In genomic region chr5:173517648-173518047, GRCh38 we compare ENCODE assay signal across 27 cellular contexts.
"Had no signal": no experiment of that assay in that cellular context is flagged by ENCODE, and none has a peak within 500 bp of the region (broad histone marks: within the 10 kb centered on the region; RNA-seq: fewer than 3 reads in every experiment).

No MANE protein-coding gene starts in this region.

- H3K9me3 Mint-ChIP-seq: activated CD4-positive, alpha-beta memory T cell treated with anti-CD3 and anti-CD28 coated beads, Interleukin-2, amount 10 ng/mL, durations not matched to agents 7 days and 5 days; activated naive CD4-positive, alpha-beta T cell treated with anti-CD3 and anti-CD28 coated beads for 36 hours; activated T-helper 17 cell treated with anti-CD3 and anti-CD28 coated beads, Interleukin-2, amount 50 U/mL, for 72 hours had no signal

- H3K4me3 Mint-ChIP-seq: activated CD4-positive, alpha-beta memory T cell treated with anti-CD3 and anti-CD28 coated beads, Interleukin-2, amount 10 ng/mL, durations not matched to agents 7 days and 5 days; activated CD4-positive, alpha-beta T cell treated with anti-CD3 and anti-CD28 coated beads for 36 hours; activated naive CD4-positive, alpha-beta T cell treated with anti-CD3 and anti-CD28 coated beads for 36 hours; activated naive CD8-positive, alpha-beta T cell; activated T-helper 17 cell treated with anti-CD3 and anti-CD28 coated beads, Interleukin-2, amount 50 U/mL, for 72 hours; brain had no signal

- H3K4me3 ChIP-seq: SJCRH30 had no signal

- H3K27ac ChIP-seq: SJCRH30, VCaP had no signal

- H3K9me3 ChIP-seq: SK-N-SH had no signal

- H3K27me3 ChIP-seq: SJCRH30 had no signal

- DNase-seq: activated CD4-positive, alpha-beta memory T cell treated with anti-CD3 and anti-CD28 coated beads, Interleukin-2, amount 10 ng/mL, durations not matched to agents 7 days and 5 days; activated CD4-positive, alpha-beta T cell treated with anti-CD3 and anti-CD28 coated beads for 36 hours; activated CD4-positive, alpha-beta T cell treated with anti-CD3 and anti-CD28 coated beads, Interleukin-2, amount 50 U/mL, for 1 hour; activated gamma-delta T cell; activated naive CD4-positive, alpha-beta T cell treated with anti-CD3 and anti-CD28 coated beads for 36 hours; activated T-cell treated with anti-CD3 and anti-CD28 coated beads for 4 hours; activated T-cell treated with anti-CD3 and anti-CD28 coated beads, Interleukin-2, amount 50 U/mL, for 48 hours; amygdala; NCI-H1092; NCI-H1417; NCI-H1694; NCI-H2029 treated with DMSO at 0.1 percent for 48 hours; NCI-H345; NCI-H510A; NCI-H526 treated with DMSO at 0.1 percent for 48 hours; NCI-H82; OCI-M1; Right ventricle myocardium superior; RPMI8226; SJCRH30; SK-N-SH; T-helper 1 cell had no signal

- ATAC-seq: activated CD4-positive, alpha-beta T cell treated with anti-CD3 and anti-CD28 coated beads for 36 hours; activated T-helper 17 cell treated with anti-CD3 and anti-CD28 coated beads, Interleukin-2, amount 50 U/mL, for 72 hours; Panc1 had no signal

- H3K36me3 ChIP-seq: SJCRH30 had no signal

- H3K36me3 Mint-ChIP-seq: activated naive CD8-positive, alpha-beta T cell; brain had no signal

- H3K27ac Mint-ChIP-seq: activated CD4-positive, alpha-beta memory T cell treated with anti-CD3 and anti-CD28 coated beads, Interleukin-2, amount 10 ng/mL, durations not matched to agents 7 days and 5 days; activated CD4-positive, alpha-beta T cell treated with anti-CD3 and anti-CD28 coated beads for 36 hours; activated naive CD4-positive, alpha-beta T cell treated with anti-CD3 and anti-CD28 coated beads for 36 hours; activated naive CD8-positive, alpha-beta T cell; activated T-helper 17 cell treated with anti-CD3 and anti-CD28 coated beads, Interleukin-2, amount 50 U/mL, for 72 hours; brain had no signal

- H3K4me1 Mint-ChIP-seq: activated CD4-positive, alpha-beta T cell treated with anti-CD3 and anti-CD28 coated beads for 36 hours; activated T-helper 17 cell treated with anti-CD3 and anti-CD28 coated beads, Interleukin-2, amount 50 U/mL, for 72 hours had no signal
